23 cellular contexts compared by ENCODE assay signal in the genomic region with DNA sequence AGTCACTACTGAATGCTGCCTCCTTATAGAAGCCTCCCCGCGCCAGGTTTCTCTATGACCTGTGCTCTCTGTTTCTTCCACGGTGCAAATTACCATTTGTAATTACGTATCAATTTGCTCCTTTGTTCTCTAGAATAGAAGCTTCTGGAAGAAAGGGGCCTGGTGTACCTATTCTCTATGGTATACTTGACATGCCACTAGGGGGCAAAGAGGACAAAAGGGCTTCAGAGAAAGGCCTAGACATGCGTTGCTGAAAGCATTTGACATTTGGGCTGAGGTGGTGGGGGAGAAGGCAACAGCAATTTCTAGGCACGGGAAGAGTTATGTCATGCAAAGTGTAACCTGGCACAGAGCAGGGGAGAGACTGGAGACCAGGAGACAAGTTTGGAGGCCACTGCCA.
A peak's percentile ranks its signal among the peaks of the same experiment; 100 is the strongest.
DNase-seq lines count a peak whose midpoint lies in the region; ATAC-seq and TF ChIP-seq lines count a peak whose summit lies in the region.
"Had no signal": no experiment of that assay in that cellular context is flagged by ENCODE, and none has a peak within 500 bp of the region (broad histone marks: within the 10 kb centered on the region; RNA-seq: fewer than 3 reads in every experiment).

No MANE protein-coding gene starts in this region.

- H3K4me1 Mint-ChIP-seq in Caco-2 (ENCODE audit: low read depth, unreplicated experiment): peaks cover 16% of the 10 kb centered on the region
- peaks cover 0 to 1% (median 0%) of the 10 kb centered on the region in 7 donors for H3K4me1 Mint-ChIP-seq in naive thymus-derived CD4-positive, alpha-beta T cell

- no peak for ATAC-seq in naive thymus-derived CD4-positive, alpha-beta T cell

- no peak overlapping the region for H3K4me2 ChIP-seq in OCI-LY7 (ENCODE audit: low read length)

- H3K27me3 ChIP-seq in Caco-2 (replicated peaks; ENCODE audit: control insufficient read depth, insufficient read depth, low read length): no peaks in the 10 kb centered on the region
- H3K27me3 ChIP-seq in naive thymus-derived CD4-positive, alpha-beta T cell (ENCODE audit: control insufficient read depth in 2 of 2, insufficient read depth in 2 of 2, low read length in 2 of 2): no peaks in the 10 kb centered on the region
- H3K27me3 ChIP-seq: brain microvascular endothelial cell, MG63, right atrium auricular region, upper lobe of left lung had no signal

- H3K36me3 ChIP-seq in Caco-2 (ENCODE audit: control insufficient read depth, insufficient read depth, low read length) (no peaks in the 10 kb centered on the region), OCI-LY7 (ENCODE audit: insufficient read depth, low read length) (no peaks in the 10 kb centered on the region)
- H3K36me3 ChIP-seq in naive thymus-derived CD4-positive, alpha-beta T cell (ENCODE audit: control insufficient read depth in 2 of 3, insufficient read depth in 3 of 3, low read length in 3 of 3): no peaks in the 10 kb centered on the region
- H3K36me3 ChIP-seq: brain microvascular endothelial cell, MG63, right atrium auricular region, upper lobe of left lung had no signal

- H3K27me3 Mint-ChIP-seq in Caco-2 (ENCODE audit: insufficient read depth, unreplicated experiment): no peaks in the 10 kb centered on the region
- peaks cover 0 to 21% (median 5%) of the 10 kb centered on the region in 5 donors for H3K27me3 Mint-ChIP-seq in naive thymus-derived CD4-positive, alpha-beta T cell

- no peak for DNase-seq in Caco-2
- peak; percentile 2 for DNase-seq in OCI-LY7 (ENCODE audit: low spot score)
- DNase-seq in epithelial cell of proximal tubule (ENCODE audit: low read depth): no peak
- DNase-seq in naive thymus-derived CD4-positive, alpha-beta T cell: no peak
- DNase-seq in stimulated activated CD4-positive, alpha-beta T cell treated with anti-CD3 and anti-CD28 coated beads, Interleukin-12 subunit alpha, Interleukin-12 subunit beta, amount 100 ng/mL, for 4 hours: no peak
- DNase-seq in activated CD4-positive, alpha-beta T cell treated with anti-CD3 and anti-CD28 coated beads for 1 hour: no peak
- DNase-seq: activated CD4-positive, alpha-beta T cell treated with anti-CD3 and anti-CD28 coated beads, Interleukin-2, amount 50 U/mL, for 1 hour; activated CD8-positive, alpha-beta memory T cell treated with anti-CD3 and anti-CD28 coated beads, Interleukin-2, amount 50 U/mL, for 48 hours; activated effector memory CD4-positive, alpha-beta T cell treated with Interleukin-2 at 50 U/mL for 16 hours; AML-193; brain microvascular endothelial cell; COR-L47; EL; MG63; NCI-H1930; NCI-H345; Right ventricle myocardium superior; stimulated activated CD8-positive, alpha-beta memory T cell treated with anti-CD3 and anti-CD28 coated beads, Interleukin-4, amount 100 ng/mL, for 48 hours; upper lobe of left lung had no signal

- H3K4me3 Mint-ChIP-seq in Caco-2 (ENCODE audit: unreplicated experiment): no peak overlapping the region
- H3K4me3 Mint-ChIP-seq in naive thymus-derived CD4-positive, alpha-beta T cell: no peak overlapping the region

- intact Hi-C loops in Caco-2 (cut with micrococcal nuclease; ENCODE audit: unreplicated experiment) (no loop called here), OCI-LY7 (cut with micrococcal nuclease; ENCODE audit: unreplicated experiment) (no loop called here)
- intact Hi-C loops in naive thymus-derived CD4-positive, alpha-beta T cell (cut with micrococcal nuclease): no loop called here

- H2AFZ ChIP-seq in OCI-LY7 (ENCODE audit: low read length): no peak overlapping the region

- no peaks in the 10 kb centered on the region for H3K79me2 ChIP-seq in OCI-LY7 (ENCODE audit: insufficient read depth, low read depth, low read length)

- H3K27ac Mint-ChIP-seq in Caco-2 (ENCODE audit: unreplicated experiment): no peak overlapping the region
- no peak overlapping the region for H3K27ac Mint-ChIP-seq in naive thymus-derived CD4-positive, alpha-beta T cell

- BruUV-seq in Caco-2 (replicated peaks; lab: Mats Ljungman, UMichigan) (no TSS peak), OCI-LY7 (replicated peaks; lab: Mats Ljungman, UMichigan) (no TSS peak)

- CTCF ChIA-PET in Caco-2 (lab: Charles Lee): no interaction called here
- CTCF ChIA-PET in OCI-LY7 (lab: Charles Lee; ENCODE audit: unreplicated experiment): no interaction called here
- CTCF ChIA-PET in naive thymus-derived CD4-positive, alpha-beta T cell (lab: Charles Lee): no interaction called here

- no peaks in the 10 kb centered on the region for H3K9me2 ChIP-seq in OCI-LY7 (ENCODE audit: insufficient read depth, low read length)

- POLR2A ChIA-PET in Caco-2 (lab: Charles Lee) (no interaction called here), OCI-LY7 (lab: Charles Lee) (no interaction called here)
- POLR2A ChIA-PET in naive thymus-derived CD4-positive, alpha-beta T cell (lab: Charles Lee): no interaction called here

- H4K20me1 ChIP-seq in OCI-LY7 (ENCODE audit: insufficient read depth, low read length): no peaks in the 10 kb centered on the region

- no peaks in the 10 kb centered on the region for H3K36me3 Mint-ChIP-seq in Caco-2 (ENCODE audit: insufficient read depth, unreplicated experiment)
- no peaks in the 10 kb centered on the region for H3K36me3 Mint-ChIP-seq in naive thymus-derived CD4-positive, alpha-beta T cell

- no peak overlapping the region for H3K4me3 ChIP-seq in Caco-2 (ENCODE audit: low read depth, low read length)
- no peak overlapping the region for H3K4me3 ChIP-seq in OCI-LY7 (ENCODE audit: low read depth, low read length, poor library complexity, severe bottlenecking)
- H3K4me3 ChIP-seq in epithelial cell of proximal tubule (ENCODE audit: low read depth, low read length): no peak overlapping the region
- no peak overlapping the region for H3K4me3 ChIP-seq in naive thymus-derived CD4-positive, alpha-beta T cell (ENCODE audit: low read length)
- H3K4me3 ChIP-seq: coronary artery, lung, MG63, right atrium auricular region, upper lobe of left lung had no signal

- H3K4me1 ChIP-seq in Caco-2: peaks cover 5% of the 10 kb centered on the region; the same call in 1 of the 2 replicates
- no peaks in the 10 kb centered on the region for H3K4me1 ChIP-seq in OCI-LY7 (ENCODE audit: insufficient read depth, low read length, poor library complexity, severe bottlenecking)
- H3K4me1 ChIP-seq in naive thymus-derived CD4-positive, alpha-beta T cell (ENCODE audit: control insufficient read depth in 2 of 2, insufficient read depth in 2 of 2, low read length in 2 of 2): no peaks in the 10 kb centered on the region
- H3K4me1 ChIP-seq: right atrium auricular region, upper lobe of left lung had no signal

- H3K9me3 ChIP-seq in Caco-2 (peaks cover 20% of the 10 kb centered on the region; the same call in 1 of the 2 replicates), OCI-LY7 (ENCODE audit: low read length) (no peaks in the 10 kb centered on the region)
- no peaks in the 10 kb centered on the region for H3K9me3 ChIP-seq in naive thymus-derived CD4-positive, alpha-beta T cell (ENCODE audit: control insufficient read depth in 2 of 3, low read length in 3 of 3)
- H3K9me3 ChIP-seq: right atrium auricular region had no signal

- H3K9me3 Mint-ChIP-seq in Caco-2 (ENCODE audit: unreplicated experiment): peaks cover 49% of the 10 kb centered on the region
- peaks cover 10 to 32% (median 14%) of the 10 kb centered on the region in 11 donors for H3K9me3 Mint-ChIP-seq in naive thymus-derived CD4-positive, alpha-beta T cell

- H3K27ac ChIP-seq in OCI-LY7 (ENCODE audit: low read depth, low read length, poor library complexity, severe bottlenecking): no peak overlapping the region
- H3K27ac ChIP-seq in naive thymus-derived CD4-positive, alpha-beta T cell (ENCODE audit: low read depth, low read length): no peak overlapping the region
- H3K27ac ChIP-seq: brain microvascular endothelial cell, coronary artery, right atrium auricular region, upper lobe of left lung had no signal

- TF ChIP-seq CTCF in Caco-2 (IDR thresholded peaks at IDR 0.05; ENCODE audit: insufficient read depth in 1 of 2, low read depth in 1 of 2, low read length in 1 of 2, severe bottlenecking in 1 of 2, unreplicated experiment in 1 of 2) (peak; percentile 17 to 19), GM12874 (IDR thresholded peaks at IDR 0.05; ENCODE audit: insufficient read depth, low read depth, low read length) (0 out of 2 replicates have a peak, but pooled peaks have one; percentile 7), OCI-LY7 (conservative IDR thresholded peaks at IDR 0.05; ENCODE audit: low read length) (no peak; the same call in 1 of the 2 replicates), epithelial cell of proximal tubule (conservative IDR thresholded peaks at IDR 0.05; ENCODE audit: low read depth, low read length) (peak; percentile 28)
